Comparison of ENCODE assay signal across 8 cellular contexts in the genomic region with DNA sequence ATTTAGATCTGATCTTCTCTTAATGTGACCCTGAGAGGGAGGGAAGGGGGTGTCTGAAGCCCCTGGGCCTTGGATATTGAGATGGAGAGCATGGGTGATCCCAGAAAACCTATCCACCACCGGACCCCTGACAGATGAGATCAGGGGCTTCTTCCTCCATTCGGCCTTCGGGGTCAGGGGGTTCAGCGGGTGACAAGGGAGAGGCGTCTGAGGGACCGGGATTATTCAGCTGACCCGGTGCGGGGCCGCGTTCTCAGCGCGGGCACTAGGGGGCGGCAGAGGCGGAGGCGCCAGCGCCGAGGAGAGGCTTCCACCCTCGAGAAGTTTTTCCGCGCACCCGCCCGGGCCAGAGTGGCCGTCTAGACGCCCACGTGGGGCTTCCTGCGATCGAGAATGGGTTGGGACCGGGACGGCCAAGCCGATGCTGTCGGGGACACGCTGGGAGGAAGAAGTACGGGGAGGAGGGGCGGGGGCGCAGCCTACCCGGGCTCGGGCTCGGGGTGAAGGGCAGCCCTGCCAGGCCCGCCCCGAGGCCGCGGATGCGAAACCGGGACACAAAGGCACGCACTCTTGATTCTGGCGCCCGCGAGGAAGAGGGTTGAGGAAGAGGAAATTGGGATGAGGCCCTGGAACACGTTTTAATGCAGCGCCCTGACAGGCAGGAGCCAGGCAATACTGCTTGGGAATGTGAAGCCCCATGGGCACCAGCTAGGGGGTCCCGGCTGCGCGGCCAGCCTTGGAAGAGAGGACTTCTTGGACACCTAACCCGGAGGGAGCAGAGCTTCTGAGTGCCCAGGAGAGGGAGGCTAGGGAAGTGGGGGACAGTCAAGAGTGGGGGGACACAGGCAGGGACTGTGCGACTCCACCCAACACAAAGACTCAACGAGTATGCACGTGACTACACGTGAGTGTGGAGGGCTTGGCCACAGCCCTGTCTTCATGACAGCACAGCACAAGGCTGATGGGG. TPM values are rescaled to one million over a fixed set of nuclear protein-coding genes. Genes with fewer than 3 reads are reported as not detected.
DNase-seq lines count a peak whose midpoint lies in the region; ATAC-seq and TF ChIP-seq lines count a peak whose summit lies in the region.

No MANE protein-coding gene starts in this region.

- DNase-seq in BJ (ENCODE audit: low read depth) (no peak), NB4 (ENCODE audit: low read depth) (peak; percentile 71), WERI-Rb-1 (peak; percentile 90), T47D (ENCODE audit: low read depth in 1 of 2, low spot score in 1 of 2) (peak; percentile 74 to 86), iPS-NIHi7 (ENCODE audit: extremely low spot score) (peak; percentile 93)

- in situ Hi-C loops in T47D (cut with HindIII; ENCODE audit: low pct_unique_long_range_greater_than_20kb, low sequenced_read_pairs) = no loop called here

- H3K4me3 ChIP-seq in BJ (ENCODE audit: low read depth, low read length) = peak overlapping the region; percentile 39
- no peak overlapping the region for H3K4me3 ChIP-seq in NB4 (ENCODE audit: low read depth, low read length)
- peak overlapping the region; percentile 66 for H3K4me3 ChIP-seq in WERI-Rb-1 (ENCODE audit: low read depth, low read length)
- H3K4me3 ChIP-seq in skin epidermis = peak overlapping the region; percentile 29 to 47 (median 32)

- POLR2A ChIA-PET in BJ (lab: Charles Lee) = no interaction called here

- CTCF ChIA-PET in BJ (lab: Yijun Ruan, JAX) = interaction anchor here (0.6 to 4.3 kb wide), 23 partner anchors 8 to 245 kb away, joined by 3 to 44 read pairs (median 4); a partner anchor contains a TSS

- H3K9me3 ChIP-seq in WERI-Rb-1 (ENCODE audit: severe bottlenecking) = no peaks in the 10 kb centered on the region

- peak; percentile 60 for ATAC-seq in GM19397 (IDR thresholded peaks at IDR 0.05; ENCODE audit: unreplicated experiment)
- ATAC-seq in GM18870 (IDR thresholded peaks at IDR 0.05; ENCODE audit: unreplicated experiment) = no peak

- TF ChIP-seq CTCF in BJ (IDR thresholded peaks at IDR 0.05; ENCODE audit: insufficient read depth, low read depth, low read length) = peak; percentile 98
- TF ChIP-seq CTCF in NB4 (IDR thresholded peaks at IDR 0.05; ENCODE audit: low read depth, low read length) = peak; percentile 89
- peak; percentile 99 for TF ChIP-seq CTCF in WERI-Rb-1 (IDR thresholded peaks at IDR 0.05; ENCODE audit: low read depth, low read length)

- TF ChIP-seq POLR2A in NB4 (IDR thresholded peaks at IDR 0.05; ENCODE audit: extremely low read depth, insufficient read length) = no peak

- H3K27me3 ChIP-seq in BJ (ENCODE audit: control insufficient read depth, insufficient read depth, low read length) (peaks cover 3% of the 10 kb centered on the region), WERI-Rb-1 (ENCODE audit: insufficient read depth, low read depth, severe bottlenecking) (no peaks in the 10 kb centered on the region)

- H3K27ac ChIP-seq in WERI-Rb-1 = peak overlapping the region; percentile 50
- peak overlapping the region in 20 of 21 experiments; percentile 7 to 79 (median 59) for H3K27ac ChIP-seq in skin epidermis

- no peaks in the 10 kb centered on the region for H3K36me3 ChIP-seq in BJ (ENCODE audit: control insufficient read depth, insufficient read depth, low read length)
- no peaks in the 10 kb centered on the region for H3K36me3 ChIP-seq in WERI-Rb-1

RNA-seq across cellular contexts. Expression of a gene that starts 30.6 kb away (rescaled TPM):
- 0.55 and 0.91 TPM in 2 replicates for polyA plus RNA-seq in BJ (2011; rRNA removed)
- not detected in 2 replicates for polyA minus RNA-seq in BJ (2011; rRNA and poly(A)+ RNA removed)

RNA-seq across cellular contexts. Expression of a gene that starts 38.8 kb away (rescaled TPM):
- 51.3 and 67.9 TPM in 2 replicates for polyA plus RNA-seq in BJ (2011; rRNA removed)
- 33.7 and 56.1 TPM in 2 replicates for polyA minus RNA-seq in BJ (2011; rRNA and poly(A)+ RNA removed)

RNA-seq across cellular contexts. Expression of a gene that starts 39.0 kb away (rescaled TPM):
- polyA plus RNA-seq in BJ (2011; rRNA removed) = 116 and 151 TPM in 2 replicates
- 55.6 and 60.2 TPM in 2 replicates for polyA minus RNA-seq in BJ (2011; rRNA and poly(A)+ RNA removed)

RNA-seq across cellular contexts. Expression of a gene that starts 42.8 kb away (rescaled TPM):
- 2.1 and 3.4 TPM in 2 replicates for polyA plus RNA-seq in BJ (2011; rRNA removed)
- 0.41 and 0.47 TPM in 2 replicates for polyA minus RNA-seq in BJ (2011; rRNA and poly(A)+ RNA removed)

RNA-seq across cellular contexts. Expression of a gene that starts 46.7 kb away (rescaled TPM):
- 24.4 and 36.6 TPM in 2 replicates for polyA plus RNA-seq in BJ (2011; rRNA removed)
- 15.1 and 25.0 TPM in 2 replicates for polyA minus RNA-seq in BJ (2011; rRNA and poly(A)+ RNA removed)
